11 cellular contexts compared by ENCODE assay signal in genomic region chr11:130601141-130601540, GRCh38.
DNase-seq lines count a peak whose midpoint lies in the region; ATAC-seq and TF ChIP-seq lines count a peak whose summit lies in the region.
"Had no signal": no experiment of that assay in that cellular context is flagged by ENCODE, and none has a peak within 500 bp of the region (broad histone marks: within the 10 kb centered on the region; RNA-seq: fewer than 3 reads in every experiment).

No MANE protein-coding gene starts in this region.

- TF ChIP-seq RAD21 in IMR-90 (IDR thresholded peaks at IDR 0.05; ENCODE audit: low read length), result peak; percentile 6; the same call in 1 of the 2 replicates

- H4K91ac ChIP-seq in IMR-90 (ENCODE audit: insufficient read depth, low read depth, low read length), result peak overlapping the region; percentile 89

- H2AFZ ChIP-seq in IMR-90 (replicated peaks; ENCODE audit: low read length, poor library complexity), result peak overlapping the region; percentile 69

- no peaks in the 10 kb centered on the region for H3K79me1 ChIP-seq in IMR-90 (ENCODE audit: low read depth in 1 of 2, low read length in 2 of 2)

- ATAC-seq in IMR-90 (ENCODE audit: low read depth) (peak; percentile 98), lower lobe of right lung (peak; percentile 78 to 84), GM21825 (IDR thresholded peaks at IDR 0.05; ENCODE audit: unreplicated experiment) (no peak)
- ATAC-seq: HCT116, natural killer cell had no signal

- H3K4me3 ChIP-seq in IMR-90 (ENCODE audit: insufficient read depth, low read depth, low read length) (no peak overlapping the region), lower lobe of right lung (no peak overlapping the region)

- no peaks in the 10 kb centered on the region for H3K27me3 ChIP-seq in IMR-90 (ENCODE audit: control insufficient read depth, insufficient read depth, low read length)
- H3K27me3 ChIP-seq in lower lobe of right lung (ENCODE audit: low read depth), result no peaks in the 10 kb centered on the region

- TF ChIP-seq CTCF in IMR-90 (conservative IDR thresholded peaks at IDR 0.05; ENCODE audit: low read depth, low read length) (no peak), endothelial cell (IDR thresholded peaks at IDR 0.05; ENCODE audit: unreplicated experiment) (no peak), lower lobe of right lung (IDR thresholded peaks at IDR 0.05) (no peak), type B pancreatic cell (conservative IDR thresholded peaks at IDR 0.05) (no peak)

- H3K9me3 ChIP-seq in IMR-90 (ENCODE audit: control insufficient read depth, insufficient read depth, low read length), result no peaks in the 10 kb centered on the region
- H3K9me3 ChIP-seq in lower lobe of right lung, result no peaks in the 10 kb centered on the region

- H3K27ac Mint-ChIP-seq in endothelial cell (ENCODE audit: unreplicated experiment) (peak overlapping the region; percentile 43), type B pancreatic cell (peak overlapping the region; percentile 53)
- H3K27ac Mint-ChIP-seq: natural killer cell had no signal

- H4K8ac ChIP-seq in IMR-90 (ENCODE audit: low read depth in 2 of 2, low read length in 2 of 2), result peak overlapping the region; percentile 49 to 85; a peak in 3 of 4 replicates

- H3K9me3 Mint-ChIP-seq in endothelial cell (ENCODE audit: unreplicated experiment) (no peaks in the 10 kb centered on the region), type B pancreatic cell (peaks cover 8% of the 10 kb centered on the region)
- H3K9me3 Mint-ChIP-seq: natural killer cell had no signal

- DNase-seq in IMR-90 (peak; percentile 90), endothelial cell (ENCODE audit: low spot score) (peak; percentile 8), lower lobe of right lung (no peak), type B pancreatic cell (ENCODE audit: extremely low spot score, unreplicated experiment) (no peak), NCI-H2029 (lab: John Stamatoyannopoulos, UW) (no peak), DMS53 (lab: John Stamatoyannopoulos, UW) (no peak), mesenteric fat pad (ENCODE audit: low spot score) (no peak)
- DNase-seq: Kasumi-1, natural killer cell had no signal

- peak overlapping the region; percentile 89 for H3K23ac ChIP-seq in IMR-90 (ENCODE audit: low read depth, low read length)

- H4K20me1 ChIP-seq in IMR-90 (ENCODE audit: insufficient read depth, low read length), result no peaks in the 10 kb centered on the region

- WGBS in IMR-90 (ENCODE audit: extremely low coverage in 2 of 2, insufficient read length in 1 of 2), 2 experiments, result 0% methylated on average over 4 of the region's 8 CpGs; no CpG with 5 or more reads in 1 of the 2 experiments

- TF ChIP-seq POLR2A in IMR-90 (IDR thresholded peaks at IDR 0.05; ENCODE audit: low read depth, low read length), result no peak

- intact Hi-C loops in IMR-90 (cut with micrococcal nuclease) (loop anchor here (1.0 to 5.0 kb wide), 3 partner anchors 11 to 150 kb away; no protein-coding TSS in a partner anchor), lower lobe of right lung (cut with DNase I) (no loop called here)

- in situ Hi-C loops in IMR-90 (cut with MboI; ENCODE audit: low sequenced_read_pairs), result no loop called here

- peak overlapping the region; percentile 91 for H4K5ac ChIP-seq in IMR-90 (ENCODE audit: low read depth, low read length)

- H3K36me3 ChIP-seq in IMR-90 (ENCODE audit: control insufficient read depth, insufficient read depth, low read length), result no peaks in the 10 kb centered on the region
- no peaks in the 10 kb centered on the region for H3K36me3 ChIP-seq in lower lobe of right lung

- H3K27me3 Mint-ChIP-seq in endothelial cell (ENCODE audit: unreplicated experiment) (peaks cover 5% of the 10 kb centered on the region), type B pancreatic cell (peaks cover 2% of the 10 kb centered on the region)

- H3K4ac ChIP-seq in IMR-90 (ENCODE audit: low read depth, low read length), result peak overlapping the region; percentile 93

- H2BK15ac ChIP-seq in IMR-90 (ENCODE audit: low read depth, low read length), result peak overlapping the region; percentile 92; the same call in 2 of the 3 replicates

- H2AK5ac ChIP-seq in IMR-90 (ENCODE audit: low read depth, low read length), result peak overlapping the region; percentile 98

- H3K27ac ChIP-seq in IMR-90 (ENCODE audit: insufficient read depth, low read length) (peak overlapping the region; percentile 83), lower lobe of right lung (peak overlapping the region; percentile 41)

- peaks cover 13% of the 10 kb centered on the region for H3K4me1 ChIP-seq in IMR-90 (ENCODE audit: control insufficient read depth, insufficient read depth, low read length)
- no peaks in the 10 kb centered on the region for H3K4me1 ChIP-seq in lower lobe of right lung

- peak overlapping the region; percentile 94 for H3K18ac ChIP-seq in IMR-90 (ENCODE audit: low read depth, low read length)

- peak overlapping the region; percentile 26 for H3K4me2 ChIP-seq in IMR-90 (ENCODE audit: low read depth, low read length)

- H3K9ac ChIP-seq in IMR-90 (ENCODE audit: low read depth, low read length), result no peak overlapping the region

- no peaks in the 10 kb centered on the region for H3K36me3 Mint-ChIP-seq in endothelial cell (ENCODE audit: low read depth, unreplicated experiment)
- no peaks in the 10 kb centered on the region for H3K36me3 Mint-ChIP-seq in type B pancreatic cell
- H3K36me3 Mint-ChIP-seq: natural killer cell had no signal

- peaks cover 23% of the 10 kb centered on the region for H3K9me1 ChIP-seq in IMR-90 (ENCODE audit: insufficient read depth, low read length)

- H3K4me3 Mint-ChIP-seq in endothelial cell (ENCODE audit: unreplicated experiment) (no peak overlapping the region), type B pancreatic cell (no peak overlapping the region)
- H3K4me3 Mint-ChIP-seq: natural killer cell had no signal

- H2BK20ac ChIP-seq in IMR-90 (ENCODE audit: low read depth, low read length), result peak overlapping the region; percentile 92; the same call in 1 of the 2 replicates

- peak overlapping the region; percentile 74 for H2AK9ac ChIP-seq in IMR-90 (replicated peaks; ENCODE audit: low read depth, low read length, poor library complexity)

- H3K4me1 Mint-ChIP-seq in endothelial cell (ENCODE audit: unreplicated experiment) (peaks cover 12% of the 10 kb centered on the region), type B pancreatic cell (ENCODE audit: unreplicated experiment) (peaks cover 26% of the 10 kb centered on the region)
- H3K4me1 Mint-ChIP-seq: natural killer cell had no signal

- POLR2A ChIA-PET in IMR-90 (lab: Charles Lee; ENCODE audit: unreplicated experiment), result no interaction called here

- peak overlapping the region; percentile 89 for H2BK5ac ChIP-seq in IMR-90 (ENCODE audit: low read depth, low read length, poor library complexity, severe bottlenecking)

- BruUV-seq in IMR-90 (replicated peaks; lab: Mats Ljungman, UMichigan), result no TSS peak

- peak overlapping the region; percentile 94 for H3K14ac ChIP-seq in IMR-90 (replicated peaks; ENCODE audit: low read depth, low read length)

- dilution Hi-C loops in IMR-90 (cut with HindIII; ENCODE audit: low sequenced_read_pairs, unreplicated experiment), result no loop called here

- H3K56ac ChIP-seq in IMR-90 (ENCODE audit: extremely low read depth, insufficient read depth, low read length), result 0 out of 2 replicates have a peak overlapping the region, but pooled peaks have one; percentile 37

- H2BK120ac ChIP-seq in IMR-90 (ENCODE audit: low read depth, low read length), result peak overlapping the region; percentile 93

- CTCF ChIA-PET in IMR-90 (lab: Yijun Ruan, JAX), result no interaction called here

TF ChIP-seq in IMR-90, 13 proteins besides CTCF, POLR2A, EP300 and RAD21:
- TF ChIP-seq SMC3 (IDR thresholded peaks at IDR 0.05; ENCODE audit: low read depth, low read length) (no peak), CEBPB (IDR thresholded peaks at IDR 0.05; ENCODE audit: low read depth, low read length) (no peak), BHLHE40 (IDR thresholded peaks at IDR 0.05; ENCODE audit: low read depth, low read length) (peak; percentile 16; the same call in 1 of the 2 replicates)
- TF ChIP-seq, protein P1, sequence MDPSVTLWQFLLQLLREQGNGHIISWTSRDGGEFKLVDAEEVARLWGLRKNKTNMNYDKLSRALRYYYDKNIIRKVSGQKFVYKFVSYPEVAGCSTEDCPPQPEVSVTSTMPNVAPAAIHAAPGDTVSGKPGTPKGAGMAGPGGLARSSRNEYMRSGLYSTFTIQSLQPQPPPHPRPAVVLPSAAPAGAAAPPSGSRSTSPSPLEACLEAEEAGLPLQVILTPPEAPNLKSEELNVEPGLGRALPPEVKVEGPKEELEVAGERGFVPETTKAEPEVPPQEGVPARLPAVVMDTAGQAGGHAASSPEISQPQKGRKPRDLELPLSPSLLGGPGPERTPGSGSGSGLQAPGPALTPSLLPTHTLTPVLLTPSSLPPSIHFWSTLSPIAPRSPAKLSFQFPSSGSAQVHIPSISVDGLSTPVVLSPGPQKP (IDR thresholded peaks at IDR 0.05; ENCODE audit: borderline replicate concordance, low read depth, low read length), result no peak

Comparison
In these comparisons a context has a peak if more than half of its experiments do, and no peak if none do; other contexts are left out.
1. DNase-seq: peak in IMR-90 (single experiment) and endothelial cell (single experiment); none in lower lobe of right lung (single experiment), type B pancreatic cell (single experiment), NCI-H2029 (single experiment), DMS53 (single experiment) and mesenteric fat pad (single experiment).